ENCODE assay signal across 1 cellular context in genomic region chr12:49335955-49336644, GRCh38.
TF ChIP-seq lines count a peak whose summit lies in the region.

No MANE protein-coding gene starts in this region.

TF ChIP-seq in H1, 55 proteins besides CTCF, POLR2A, EP300 and RAD21:
- TF ChIP-seq EZH2 (IDR thresholded peaks at IDR 0.05; ENCODE audit: low read depth, low read length, severe bottlenecking) (peak; percentile 86), BACH1 (IDR thresholded peaks at IDR 0.05; ENCODE audit: low read length) (no peak), USF2 (IDR thresholded peaks at IDR 0.05; ENCODE audit: low read length) (no peak), YY1 (IDR thresholded peaks at IDR 0.05; ENCODE audit: low read depth, low read length) (peak; percentile 50; the same call in 1 of the 2 replicates), HDAC2 (IDR thresholded peaks at IDR 0.05; ENCODE audit: borderline replicate concordance in 1 of 2, low read depth in 2 of 2, low read length in 2 of 2) (no peak), KDM4A (IDR thresholded peaks at IDR 0.05; ENCODE audit: low read depth, low read length, severe bottlenecking) (peak; percentile 69), GABPA (IDR thresholded peaks at IDR 0.05; ENCODE audit: borderline replicate concordance, insufficient read depth, low read length) (no peak; the same call in 1 of the 2 replicates), NRF1 (IDR thresholded peaks at IDR 0.05; ENCODE audit: low read depth, low read length) (no peak), BCL11A (IDR thresholded peaks at IDR 0.05; ENCODE audit: low read depth in 2 of 2, low read length in 2 of 2) (no peak), JUND (IDR thresholded peaks at IDR 0.05; ENCODE audit: low read length) (no peak), SUZ12 (IDR thresholded peaks at IDR 0.05; ENCODE audit: low read length) (peak; percentile 93), TEAD4 (IDR thresholded peaks at IDR 0.05; ENCODE audit: low read depth, low read length) (no peak), KDM1A (IDR thresholded peaks at IDR 0.05; ENCODE audit: borderline replicate concordance, low read length) (no peak), ATF2 (IDR thresholded peaks at IDR 0.05; ENCODE audit: low read length) (no peak), EGR1 (IDR thresholded peaks at IDR 0.05; ENCODE audit: borderline replicate concordance, low read depth, low read length) (no peak), TAF1 (IDR thresholded peaks at IDR 0.05; ENCODE audit: low read depth, low read length) (no peak), PHF8 (conservative IDR thresholded peaks at IDR 0.05; ENCODE audit: low read depth, low read length) (no peak), CHD2 (IDR thresholded peaks at IDR 0.05; ENCODE audit: low read length) (no peak), RNF2 (IDR thresholded peaks at IDR 0.05; ENCODE audit: borderline replicate concordance, low read depth, low read length, missing control alignments, poor library complexity, severe bottlenecking) (peak; percentile 24), HDAC6 (IDR thresholded peaks at IDR 0.05; ENCODE audit: low read depth, low read length) (no peak), GTF2F1 (IDR thresholded peaks at IDR 0.05; ENCODE audit: borderline replicate concordance, low read depth, low read length) (no peak), RBBP5 (IDR thresholded peaks at IDR 0.05; ENCODE audit: borderline replicate concordance, low read depth, low read length) (peak; percentile 47; the same call in 1 of the 2 replicates), E2F6 (IDR thresholded peaks at IDR 0.05) (peak; percentile 97)
- TF ChIP-seq, protein P1, sequence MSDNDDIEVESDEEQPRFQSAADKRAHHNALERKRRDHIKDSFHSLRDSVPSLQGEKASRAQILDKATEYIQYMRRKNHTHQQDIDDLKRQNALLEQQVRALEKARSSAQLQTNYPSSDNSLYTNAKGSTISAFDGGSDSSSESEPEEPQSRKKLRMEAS (IDR thresholded peaks at IDR 0.05), result peak; percentile 99
